ENCODE assay signal across 8 cellular contexts in genomic region chr6:52517502-52518278, GRCh38. TPM values are rescaled to one million over a fixed set of nuclear protein-coding genes. Genes with fewer than 3 reads are reported as not detected.
DNase-seq lines count a peak whose midpoint lies in the region; ATAC-seq and TF ChIP-seq lines count a peak whose summit lies in the region.

No MANE protein-coding gene starts in this region.

- no peak overlapping the region for H3K4me3 ChIP-seq in DND-41 (ENCODE audit: low read depth in 1 of 2, low read length in 2 of 2)
- peak overlapping the region; percentile 29; the same call in 1 of the 2 replicates for H3K4me3 ChIP-seq in HUES48 (ENCODE audit: low read depth, low read length)
- H3K4me3 ChIP-seq in foreskin fibroblast (ENCODE audit: low read depth in 1 of 2, low read length in 2 of 2) = peak overlapping the region in 1 of 2 donors; percentile 33

- H3K4me3 Mint-ChIP-seq in activated CD4-positive, alpha-beta memory T cell treated with anti-CD3 and anti-CD28 coated beads, Interleukin-2, amount 10 ng/mL, durations not matched to agents 7 days and 5 days = no peak overlapping the region

- peaks cover 2% of the 10 kb centered on the region for H3K79me2 ChIP-seq in DND-41 (ENCODE audit: insufficient read depth, low read length)

- H3K9me3 Mint-ChIP-seq in activated CD4-positive, alpha-beta memory T cell treated with anti-CD3 and anti-CD28 coated beads, Interleukin-2, amount 10 ng/mL, durations not matched to agents 7 days and 5 days = no peaks in the 10 kb centered on the region

- DNase-seq in DND-41 (no peak), foreskin fibroblast (peak; percentile 96 to 97), non-pigmented ciliary epithelial cell (ENCODE audit: low read depth) (peak; percentile 94), ureter (ENCODE audit: low spot score) (peak; percentile 86)
- DNase-seq in activated CD4-positive, alpha-beta memory T cell treated with anti-CD3 and anti-CD28 coated beads, Interleukin-2, amount 10 ng/mL, durations not matched to agents 7 days and 5 days = peak; percentile 35

- POLR2A ChIA-PET in activated CD4-positive, alpha-beta memory T cell treated with anti-CD3 and anti-CD28 coated beads, Interleukin-2, amount 10 ng/mL, durations not matched to agents 7 days and 5 days (lab: Charles Lee) = no interaction called here

- H3K9ac ChIP-seq in DND-41 (ENCODE audit: low read depth, low read length) (no peak overlapping the region), HUES48 (ENCODE audit: low read depth, low read length) (peak overlapping the region; percentile 55)

- H3K36me3 Mint-ChIP-seq in activated CD4-positive, alpha-beta memory T cell treated with anti-CD3 and anti-CD28 coated beads, Interleukin-2, amount 10 ng/mL, durations not matched to agents 7 days and 5 days (ENCODE audit: low read depth) = no peaks in the 10 kb centered on the region

- H3K27me3 ChIP-seq in DND-41 (ENCODE audit: insufficient read depth, low read length, poor library complexity) = no peaks in the 10 kb centered on the region
- no peaks in the 10 kb centered on the region for H3K27me3 ChIP-seq in HUES48 (ENCODE audit: control insufficient read depth, insufficient read depth, low read length)

- H2AFZ ChIP-seq in DND-41 (ENCODE audit: low read depth, low read length) = no peak overlapping the region

- ATAC-seq in DND-41 (ENCODE audit: insufficient read depth, low read depth) (peak; percentile 68), GM21423 (IDR thresholded peaks at IDR 0.05; ENCODE audit: unreplicated experiment) (peak; percentile 84), HG02840 (IDR thresholded peaks at IDR 0.05; ENCODE audit: low FRiP score, unreplicated experiment) (no peak)

- H3K4me2 ChIP-seq in DND-41 (ENCODE audit: insufficient read depth, low read length) = no peak overlapping the region

- peaks cover 19% of the 10 kb centered on the region for H3K4me1 Mint-ChIP-seq in activated CD4-positive, alpha-beta memory T cell treated with anti-CD3 and anti-CD28 coated beads, Interleukin-2, amount 10 ng/mL, durations not matched to agents 7 days and 5 days

- 0 out of 2 replicates have a peak, but pooled peaks cover 3% of the 10 kb centered on the region for H4K20me1 ChIP-seq in DND-41 (ENCODE audit: insufficient read depth, low read length)

- peak overlapping the region; percentile 43 for H3K27ac ChIP-seq in DND-41 (ENCODE audit: low read length)
- H3K27ac ChIP-seq in HUES48 (ENCODE audit: low read depth, low read length) = peak overlapping the region; percentile 94

- H3K4me1 ChIP-seq in DND-41 (ENCODE audit: insufficient read depth, low read length) (peaks cover 4% of the 10 kb centered on the region), HUES48 (ENCODE audit: control insufficient read depth, insufficient read depth, low read length) (peaks cover 18% of the 10 kb centered on the region)

- no peaks in the 10 kb centered on the region for H3K27me3 Mint-ChIP-seq in activated CD4-positive, alpha-beta memory T cell treated with anti-CD3 and anti-CD28 coated beads, Interleukin-2, amount 10 ng/mL, durations not matched to agents 7 days and 5 days

- H3K9me3 ChIP-seq in DND-41 (ENCODE audit: insufficient read depth, low read length, severe bottlenecking) (no peaks in the 10 kb centered on the region), HUES48 (ENCODE audit: control insufficient read depth, insufficient read depth, low read length) (no peaks in the 10 kb centered on the region)

- CTCF ChIA-PET in activated CD4-positive, alpha-beta memory T cell treated with anti-CD3 and anti-CD28 coated beads, Interleukin-2, amount 10 ng/mL, durations not matched to agents 7 days and 5 days (lab: Charles Lee) = no interaction called here

- H3K27ac Mint-ChIP-seq in activated CD4-positive, alpha-beta memory T cell treated with anti-CD3 and anti-CD28 coated beads, Interleukin-2, amount 10 ng/mL, durations not matched to agents 7 days and 5 days = no peak overlapping the region

- TF ChIP-seq CTCF in DND-41 (IDR thresholded peaks at IDR 0.05; ENCODE audit: borderline replicate concordance, extremely low read depth, low read length, poor library complexity, severe bottlenecking) (no peak), foreskin fibroblast (IDR thresholded peaks at IDR 0.05; ENCODE audit: low read depth, low read length) (no peak)

- peaks cover 46% of the 10 kb centered on the region for H3K36me3 ChIP-seq in DND-41 (ENCODE audit: insufficient read depth, low read length)
- peaks cover 16% of the 10 kb centered on the region for H3K36me3 ChIP-seq in HUES48 (ENCODE audit: control insufficient read depth, insufficient read depth, low read length)

RNA-seq across cellular contexts. Expression of gene TRAM2, which starts 59.2 kb away (rescaled TPM):
- total RNA-seq in activated CD4-positive, alpha-beta memory T cell treated with anti-CD3 and anti-CD28 coated beads, Interleukin-2, amount 10 ng/mL, durations not matched to agents 7 days and 5 days = 1 to 10 TPM; 5.7 to 6.5 TPM
- total RNA-seq in ureter = 14.1 TPM
